In the genomic region with DNA sequence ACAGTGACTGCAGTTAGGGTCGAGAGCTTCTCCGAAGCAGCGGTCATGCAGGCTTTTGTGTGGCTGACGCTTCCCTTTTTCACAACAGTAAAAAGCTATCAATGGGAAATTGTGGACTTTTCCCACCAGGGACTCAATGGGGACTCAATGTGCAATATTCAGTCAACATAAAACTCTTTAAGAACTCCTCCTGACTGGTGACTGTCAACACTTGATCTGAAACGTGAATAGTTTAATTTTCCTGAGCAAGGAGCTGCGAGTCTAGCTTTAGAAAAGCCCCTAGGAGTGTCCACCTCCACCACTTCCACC, we compare ENCODE assay signal across 8 cellular contexts. TPM values are rescaled to one million over a fixed set of nuclear protein-coding genes. Genes with fewer than 3 reads are reported as not detected.
DNase-seq lines count a peak whose midpoint lies in the region; ATAC-seq and TF ChIP-seq lines count a peak whose summit lies in the region.

No MANE protein-coding gene starts in this region.

- TF ChIP-seq CTCF in fibroblast of pulmonary artery (IDR thresholded peaks at IDR 0.05; ENCODE audit: low read length, missing control alignments) (no peak), spleen (IDR thresholded peaks at IDR 0.05 in 8 of 11, conservative IDR thresholded peaks at IDR 0.05 in 3 of 11) (no peak)

- DNase-seq in SIG-M5 treated with dmso at 0.1 percent for 504 hours (lab: John Stamatoyannopoulos, UW; ENCODE audit: unreplicated experiment): peak; percentile 39
- DNase-seq in SIG-M5 (lab: John Stamatoyannopoulos, UW): no peak
- no peak for DNase-seq in SJSA1 (ENCODE audit: low read depth in 1 of 2, low spot score in 2 of 2)
- no peak for DNase-seq in fibroblast of pulmonary artery (ENCODE audit: low read depth)
- DNase-seq in spleen: no peak
- DNase-seq in HuH-7.5 (ENCODE audit: low spot score): no peak
- no peak for DNase-seq in Ammon's horn (ENCODE audit: low spot score)

- H3K4me1 ChIP-seq in SJSA1 (replicated peaks) (peaks cover 19% of the 10 kb centered on the region), spleen (peaks cover 21 to 52% (median 40%) of the 10 kb centered on the region in 6 donors)

- H3K27me3 ChIP-seq in SJSA1 (replicated peaks): peaks cover 26% of the 10 kb centered on the region
- peaks cover 0 to 31% (median 28%) of the 10 kb centered on the region in 7 donors for H3K27me3 ChIP-seq in spleen (replicated peaks in 1 of 7)

- no peak for TF ChIP-seq POLR2A in spleen (IDR thresholded peaks at IDR 0.05)

- H3K27ac ChIP-seq in SJSA1: no peak overlapping the region
- peak overlapping the region in 3 of 8 donors; percentile 83 to 89 (median 85) for H3K27ac ChIP-seq in spleen

- peaks cover 34% of the 10 kb centered on the region for H3K36me3 ChIP-seq in SJSA1
- H3K36me3 ChIP-seq in spleen: peaks cover 0 to 34% (median 9%) of the 10 kb centered on the region in 6 donors

- intact Hi-C loops in spleen (cut with DNase I; ENCODE audit: low total_unique reads): no loop called here

- no peak for ATAC-seq in GM21723 (IDR thresholded peaks at IDR 0.05; ENCODE audit: unreplicated experiment)

- WGBS in spleen, 5 donors: 46 to 79% (median 71%) methylated on average over 6 of the region's 6 CpGs

- peaks cover 3% of the 10 kb centered on the region; the same call in 1 of the 2 replicates for H3K9me3 ChIP-seq in SJSA1 (replicated peaks)
- no peaks in the 10 kb centered on the region for H3K9me3 ChIP-seq in spleen

- H3K4me3 ChIP-seq in SJSA1 (peak overlapping the region; percentile 90), fibroblast of pulmonary artery (replicated peaks; ENCODE audit: low read depth, low read length) (peak overlapping the region; percentile 63), spleen (peak overlapping the region; percentile 70 to 98 (median 80))

RNA-seq across cellular contexts. Expression of a gene that starts 28.7 kb away (rescaled TPM):
- 21.0 and 26.9 TPM in 2 replicates for total RNA-seq in SJSA1 (2014; rRNA removed; shearing (Covaris generic))
- 10 to 100 TPM; 61.5 to 87.0 (median 77.5) TPM for total RNA-seq in spleen
- 10 to 100 TPM; 22.7 to 62.0 (median 57.8) TPM for polyA plus RNA-seq in spleen

RNA-seq across cellular contexts. Expression of a gene that starts 52.5 kb away (rescaled TPM):
- 3.1 and 3.7 TPM in 2 replicates for total RNA-seq in SJSA1 (2014; rRNA removed; shearing (Covaris generic))
- 1 to 10 TPM; 1.0 to 3.2 (median 1.3) TPM for total RNA-seq in spleen
- polyA plus RNA-seq in spleen: 1 to 10 TPM; 1.5 to 1.8 (median 1.5) TPM
